Comparison of ENCODE assay signal across 11 cellular contexts in the genomic region with DNA sequence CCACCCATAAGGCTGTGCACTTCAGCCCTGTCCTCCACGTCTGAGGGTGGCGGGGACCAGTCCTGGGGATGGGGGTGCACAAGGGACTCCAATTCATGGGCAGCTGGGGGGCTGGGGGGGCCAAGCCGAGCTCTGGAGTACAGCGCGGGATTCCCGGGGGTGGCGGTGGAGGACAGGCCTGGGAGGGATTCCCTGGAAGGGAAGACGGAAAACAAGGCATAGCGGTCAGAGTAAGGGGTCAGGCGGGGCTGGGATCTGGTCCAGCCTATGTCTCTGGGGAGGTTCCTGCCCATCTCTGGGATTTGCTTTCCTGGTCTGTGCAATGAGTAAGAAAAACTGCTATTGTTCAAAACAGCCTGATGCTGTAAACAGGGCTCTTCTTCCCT. TPM values are rescaled to one million over a fixed set of nuclear protein-coding genes. Genes with fewer than 3 reads are reported as not detected.
DNase-seq lines count a peak whose midpoint lies in the region; ATAC-seq, FAIRE-seq and TF ChIP-seq lines count a peak whose summit lies in the region.
"Had no signal": no experiment of that assay in that cellular context is flagged by ENCODE, and none has a peak within 500 bp of the region (broad histone marks: within the 10 kb centered on the region; RNA-seq: fewer than 3 reads in every experiment).

No MANE protein-coding gene starts in this region.

- CTCF ChIA-PET in activated CD8-positive, alpha-beta T cell treated with anti-CD3 and anti-CD28 coated beads, Interleukin-2, amount 10 ng/mL, durations not matched to agents 7 days and 5 days (lab: Charles Lee): interaction anchor here (0.6 to 4.4 kb wide), 20 partner anchors 9 to 865 kb away, joined by 3 to 78 read pairs (median 4); no protein-coding TSS in a partner anchor

- DNase-seq in COLO829 (ENCODE audit: low spot score) (peak; percentile 47), fibroblast of villous mesenchyme (ENCODE audit: low read depth) (peak; percentile 46), sciatic nerve (ENCODE audit: low spot score) (no peak), activated T-cell treated with anti-CD3 and anti-CD28 coated beads for 4 hours (no peak), RCC 7860 (ENCODE audit: low spot score) (no peak)
- DNase-seq in activated CD8-positive, alpha-beta T cell treated with anti-CD3 and anti-CD28 coated beads, Interleukin-2, amount 10 ng/mL, durations not matched to agents 7 days and 5 days: no peak

- H3K4me3 Mint-ChIP-seq in activated CD8-positive, alpha-beta T cell treated with anti-CD3 and anti-CD28 coated beads, Interleukin-2, amount 10 ng/mL, durations not matched to agents 7 days and 5 days: no peak overlapping the region

- no peak overlapping the region for H3K4me3 ChIP-seq in fibroblast of villous mesenchyme (ENCODE audit: low read depth, low read length)

- H3K27me3 Mint-ChIP-seq in activated CD8-positive, alpha-beta T cell treated with anti-CD3 and anti-CD28 coated beads, Interleukin-2, amount 10 ng/mL, durations not matched to agents 7 days and 5 days (ENCODE audit: low read depth): peaks cover 25% of the 10 kb centered on the region

- no peak overlapping the region for H3K27ac Mint-ChIP-seq in activated CD8-positive, alpha-beta T cell treated with anti-CD3 and anti-CD28 coated beads, Interleukin-2, amount 10 ng/mL, durations not matched to agents 7 days and 5 days
- H3K27ac Mint-ChIP-seq: activated T-cell treated with anti-CD3 and anti-CD28 coated beads, Interleukin-2, amount 50 U/mL, for 72 hours had no signal

- no peaks in the 10 kb centered on the region for H3K36me3 Mint-ChIP-seq in activated CD8-positive, alpha-beta T cell treated with anti-CD3 and anti-CD28 coated beads, Interleukin-2, amount 10 ng/mL, durations not matched to agents 7 days and 5 days (ENCODE audit: low read depth)

- no peak for TF ChIP-seq CTCF in fibroblast of villous mesenchyme (IDR thresholded peaks at IDR 0.05; ENCODE audit: insufficient read depth, low read depth, low read length)

- FAIRE-seq in RCC 7860 (lab: Jason Lieb, UNC): no peak

- peak; percentile 2 for ATAC-seq in activated CD8-positive, alpha-beta T cell treated with anti-CD3 and anti-CD28 coated beads, Interleukin-2, amount 10 ng/mL, durations not matched to agents 7 days and 5 days
- ATAC-seq in sciatic nerve (peak; percentile 82), HG02588 (IDR thresholded peaks at IDR 0.05; ENCODE audit: unreplicated experiment) (no peak), HG03342 (IDR thresholded peaks at IDR 0.05; ENCODE audit: unreplicated experiment) (no peak)

- H3K9me3 Mint-ChIP-seq in activated CD8-positive, alpha-beta T cell treated with anti-CD3 and anti-CD28 coated beads, Interleukin-2, amount 10 ng/mL, durations not matched to agents 7 days and 5 days (ENCODE audit: insufficient read depth): no peaks in the 10 kb centered on the region
- H3K9me3 Mint-ChIP-seq: activated T-cell treated with anti-CD3 and anti-CD28 coated beads, Interleukin-2, amount 50 U/mL, for 72 hours had no signal

- POLR2A ChIA-PET in activated CD8-positive, alpha-beta T cell treated with anti-CD3 and anti-CD28 coated beads, Interleukin-2, amount 10 ng/mL, durations not matched to agents 7 days and 5 days (lab: Charles Lee): interaction anchor here (1.8 kb wide), 1 partner anchor 81 kb away, joined by 10 read pairs; a partner anchor contains a TSS

- intact Hi-C loops in sciatic nerve (cut with DNase I): loop anchor here (2.0 kb wide), 1 partner anchor 67 kb away; no protein-coding TSS in a partner anchor

- peaks cover 14% of the 10 kb centered on the region for H3K4me1 Mint-ChIP-seq in activated CD8-positive, alpha-beta T cell treated with anti-CD3 and anti-CD28 coated beads, Interleukin-2, amount 10 ng/mL, durations not matched to agents 7 days and 5 days (ENCODE audit: low read depth)

RNA-seq across cellular contexts. Expression of a gene that starts 8.1 kb away (rescaled TPM):
- total RNA-seq in activated CD8-positive, alpha-beta T cell treated with anti-CD3 and anti-CD28 coated beads, Interleukin-2, amount 10 ng/mL, durations not matched to agents 7 days and 5 days: not detected
- total RNA-seq in fibroblast of villous mesenchyme (under 0.01 TPM in 2 replicates), sciatic nerve (not detected)
- total RNA-seq: activated T-cell treated with anti-CD3 and anti-CD28 coated beads, Interleukin-2, amount 50 U/mL, for 72 hours; NCI-H460; T-helper 1 cell treated with Interleukin-12 subunit alpha and Interleukin-12 subunit beta and Interleukin-4 antibody, amounts not matched to agents 30 ng/mL and 1 ng/mL, for 36 hours had no signal

RNA-seq across cellular contexts. Expression of a gene that starts 36.9 kb away (rescaled TPM):
- under 1 TPM in 1 of 2 experiments, not detected in 1; 0.08 TPM for total RNA-seq in activated CD8-positive, alpha-beta T cell treated with anti-CD3 and anti-CD28 coated beads, Interleukin-2, amount 10 ng/mL, durations not matched to agents 7 days and 5 days
- 2.9 and 3.0 TPM in 2 replicates for total RNA-seq in fibroblast of villous mesenchyme
- 3.2 TPM for total RNA-seq in sciatic nerve

Comparison
In these comparisons a context has a peak if more than half of its experiments do, and no peak if none do; other contexts are left out.
1. DNase-seq: peak in COLO829 (single experiment) and fibroblast of villous mesenchyme (single experiment); none in activated CD8-positive, alpha-beta T cell treated with anti-CD3 and anti-CD28 coated beads, Interleukin-2, amount 10 ng/mL, durations not matched to agents 7 days and 5 days (single experiment), sciatic nerve (single experiment), activated T-cell treated with anti-CD3 and anti-CD28 coated beads for 4 hours (single experiment) and RCC 7860 (single experiment).
2. ATAC-seq: peak in activated CD8-positive, alpha-beta T cell treated with anti-CD3 and anti-CD28 coated beads, Interleukin-2, amount 10 ng/mL, durations not matched to agents 7 days and 5 days (single experiment) and sciatic nerve (single experiment); none in HG02588 (single experiment) and HG03342 (single experiment).